21 cellular contexts compared by ENCODE assay signal in the genomic region with DNA sequence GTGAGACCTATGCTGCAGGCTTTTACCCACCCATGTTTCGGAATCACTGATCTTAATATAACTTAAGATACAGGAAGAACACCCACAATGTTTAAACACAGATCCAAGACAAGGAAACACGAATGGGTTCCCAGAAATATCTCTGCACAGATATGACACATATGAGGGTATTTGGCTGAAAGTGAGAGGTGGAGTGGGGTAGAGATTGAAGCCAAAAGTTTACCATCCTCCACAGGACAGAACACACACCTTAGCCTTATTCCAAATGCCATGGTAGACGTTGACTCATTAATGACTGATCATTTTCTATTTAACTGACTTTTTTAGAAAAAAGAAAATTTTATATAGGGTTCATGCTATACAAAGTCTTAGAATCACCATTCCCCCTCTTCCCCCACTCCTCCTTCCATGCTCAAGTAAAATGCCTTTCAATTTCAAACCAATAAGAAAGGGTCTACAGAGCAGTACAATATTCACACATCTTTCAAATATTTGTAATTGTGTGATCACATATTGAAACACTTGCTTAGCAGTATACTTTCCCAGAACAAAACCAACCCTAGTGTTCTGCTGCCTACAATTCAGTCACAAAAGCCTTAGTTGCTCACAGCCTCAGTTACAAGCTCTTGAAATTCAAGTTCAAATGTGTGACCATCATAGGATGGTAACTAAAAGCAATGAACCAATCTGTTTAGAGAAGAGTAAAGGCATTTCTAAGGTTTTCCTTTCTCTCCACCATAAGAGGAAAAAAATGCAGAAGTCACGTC. TPM values are rescaled to one million over a fixed set of nuclear protein-coding genes. Genes with fewer than 3 reads are reported as not detected.
DNase-seq lines count a peak whose midpoint lies in the region; ATAC-seq, FAIRE-seq and TF ChIP-seq lines count a peak whose summit lies in the region.
"Had no signal": no experiment of that assay in that cellular context is flagged by ENCODE, and none has a peak within 500 bp of the region (broad histone marks: within the 10 kb centered on the region; RNA-seq: fewer than 3 reads in every experiment).

No MANE protein-coding gene starts in this region.

- TF ChIP-seq POLR2A in GM18505 (IDR thresholded peaks at IDR 0.05; ENCODE audit: borderline replicate concordance, extremely low read depth, insufficient read depth, insufficient read length) (no peak), Peyer's patch (IDR thresholded peaks at IDR 0.05) (no peak)

- peak; percentile 64 for FAIRE-seq in D721Med (lab: Jason Lieb, UNC)
- FAIRE-seq: G401.6, HTR-8/SVneo had no signal

- H3K9me3 Mint-ChIP-seq in activated T-cell treated with anti-CD3 and anti-CD28 coated beads, Interleukin-2, amount 50 U/mL, for 72 hours = no peaks in the 10 kb centered on the region
- no peaks in the 10 kb centered on the region for H3K9me3 Mint-ChIP-seq in activated naive CD8-positive, alpha-beta T cell treated with anti-CD3 and anti-CD28 coated beads, Interleukin-2, amount 50 U/mL, for 24 hours
- no peaks in the 10 kb centered on the region for H3K9me3 Mint-ChIP-seq in stimulated activated effector memory CD8-positive, alpha-beta T cell treated with anti-CD3 and anti-CD28 coated beads, Interleukin-12 subunit alpha, Interleukin-12 subunit beta, amount 100 ng/mL, for 72 hours
- H3K9me3 Mint-ChIP-seq: IgD-negative memory B cell had no signal

- peaks cover 78% of the 10 kb centered on the region for H3K4me1 Mint-ChIP-seq in activated T-cell treated with anti-CD3 and anti-CD28 coated beads, Interleukin-2, amount 50 U/mL, for 72 hours (ENCODE audit: low read depth)
- peaks cover 71% of the 10 kb centered on the region for H3K4me1 Mint-ChIP-seq in activated naive CD8-positive, alpha-beta T cell treated with anti-CD3 and anti-CD28 coated beads, Interleukin-2, amount 50 U/mL, for 24 hours
- peaks cover 30% of the 10 kb centered on the region for H3K4me1 Mint-ChIP-seq in stimulated activated effector memory CD8-positive, alpha-beta T cell treated with anti-CD3 and anti-CD28 coated beads, Interleukin-12 subunit alpha, Interleukin-12 subunit beta, amount 100 ng/mL, for 72 hours

- no peaks in the 10 kb centered on the region for H3K36me3 ChIP-seq in Peyer's patch
- H3K36me3 ChIP-seq: BLaER1 treated with 17β-estradiol and CSF1 and Interleukin-3, amounts not matched to agents 10 nM and 100 nM; HAP-1; MG63; SJCRH30 had no signal

- H3K27me3 ChIP-seq in Peyer's patch = no peaks in the 10 kb centered on the region
- H3K27me3 ChIP-seq: BLaER1 treated with 17β-estradiol and CSF1 and Interleukin-3, amounts not matched to agents 10 nM and 100 nM; MG63; SJCRH30 had no signal

- peak overlapping the region in 1 of 2 donors; percentile 41 for H3K4me3 Mint-ChIP-seq in activated T-cell treated with anti-CD3 and anti-CD28 coated beads, Interleukin-2, amount 50 U/mL, for 72 hours
- H3K4me3 Mint-ChIP-seq in activated naive CD8-positive, alpha-beta T cell treated with anti-CD3 and anti-CD28 coated beads, Interleukin-2, amount 50 U/mL, for 24 hours = no peak overlapping the region
- H3K4me3 Mint-ChIP-seq in stimulated activated effector memory CD8-positive, alpha-beta T cell treated with anti-CD3 and anti-CD28 coated beads, Interleukin-12 subunit alpha, Interleukin-12 subunit beta, amount 100 ng/mL, for 72 hours = no peak overlapping the region

- TF ChIP-seq CTCF in D721Med (IDR thresholded peaks at IDR 0.05; ENCODE audit: insufficient read depth, missing control alignments) = no peak
- TF ChIP-seq CTCF in Peyer's patch (IDR thresholded peaks at IDR 0.05) = no peak

- H3K27ac Mint-ChIP-seq in activated T-cell treated with anti-CD3 and anti-CD28 coated beads, Interleukin-2, amount 50 U/mL, for 72 hours = no peak overlapping the region
- H3K27ac Mint-ChIP-seq in activated naive CD8-positive, alpha-beta T cell treated with anti-CD3 and anti-CD28 coated beads, Interleukin-2, amount 50 U/mL, for 24 hours = peak overlapping the region; percentile 50
- H3K27ac Mint-ChIP-seq in stimulated activated effector memory CD8-positive, alpha-beta T cell treated with anti-CD3 and anti-CD28 coated beads, Interleukin-12 subunit alpha, Interleukin-12 subunit beta, amount 100 ng/mL, for 72 hours = no peak overlapping the region
- H3K27ac Mint-ChIP-seq: IgD-negative memory B cell had no signal

- H3K36me3 Mint-ChIP-seq in activated T-cell treated with anti-CD3 and anti-CD28 coated beads, Interleukin-2, amount 50 U/mL, for 72 hours (ENCODE audit: insufficient read depth in 2 of 2) = no peaks in the 10 kb centered on the region
- H3K36me3 Mint-ChIP-seq in activated naive CD8-positive, alpha-beta T cell treated with anti-CD3 and anti-CD28 coated beads, Interleukin-2, amount 50 U/mL, for 24 hours (ENCODE audit: low read depth) = peaks cover 2% of the 10 kb centered on the region
- no peaks in the 10 kb centered on the region for H3K36me3 Mint-ChIP-seq in stimulated activated effector memory CD8-positive, alpha-beta T cell treated with anti-CD3 and anti-CD28 coated beads, Interleukin-12 subunit alpha, Interleukin-12 subunit beta, amount 100 ng/mL, for 72 hours

- no peaks in the 10 kb centered on the region for H3K27me3 Mint-ChIP-seq in activated T-cell treated with anti-CD3 and anti-CD28 coated beads, Interleukin-2, amount 50 U/mL, for 72 hours (ENCODE audit: low read depth)
- H3K27me3 Mint-ChIP-seq in activated naive CD8-positive, alpha-beta T cell treated with anti-CD3 and anti-CD28 coated beads, Interleukin-2, amount 50 U/mL, for 24 hours = no peaks in the 10 kb centered on the region
- H3K27me3 Mint-ChIP-seq: IgD-negative memory B cell had no signal

- no peak overlapping the region for H3K4me3 ChIP-seq in Peyer's patch
- H3K4me3 ChIP-seq: BLaER1 treated with 17β-estradiol and CSF1 and Interleukin-3, amounts not matched to agents 10 nM and 100 nM; HAP-1; MG63; PC-9; SJCRH30 had no signal

- no peak overlapping the region for H3K27ac ChIP-seq in Peyer's patch
- H3K27ac ChIP-seq: BLaER1 treated with 17β-estradiol and CSF1 and Interleukin-3, amounts not matched to agents 10 nM and 100 nM; PC-9; SJCRH30 had no signal

- H3K4me1 ChIP-seq in Peyer's patch = no peaks in the 10 kb centered on the region
- H3K4me1 ChIP-seq: HAP-1, SJCRH30 had no signal

- no peaks in the 10 kb centered on the region for H3K9me3 ChIP-seq in Peyer's patch
- H3K9me3 ChIP-seq: HAP-1, MG63, SJCRH30 had no signal

- DNase-seq in activated T-cell treated with anti-CD3 and anti-CD28 coated beads, Interleukin-2, amount 50 U/mL, for 72 hours = no peak
- DNase-seq in activated T-cell treated with anti-CD3 and anti-CD28 coated beads, Interleukin-2, amount 50 U/mL, for 1 hour = no peak
- DNase-seq in D721Med (ENCODE audit: insufficient read length, low spot score) (no peak), Peyer's patch (no peak)
- no peak for DNase-seq in activated naive CD8-positive, alpha-beta T cell treated with anti-CD3 and anti-CD28 coated beads, Interleukin-2, amount 50 U/mL, for 24 hours
- no peak for DNase-seq in stimulated activated effector memory CD8-positive, alpha-beta T cell treated with anti-CD3 and anti-CD28 coated beads, Interleukin-12 subunit alpha, Interleukin-12 subunit beta, amount 100 ng/mL, for 72 hours (ENCODE audit: low spot score in 2 of 2)
- DNase-seq: DMS 273 treated with DMSO at 0.1 percent for 48 hours, Karpas-422, MG63, NCI-H1048, NCI-H1436, NCI-H1930, NCI-H526, PC-9, SJCRH30 had no signal

- ATAC-seq in activated T-cell treated with anti-CD3 and anti-CD28 coated beads, Interleukin-2, amount 50 U/mL, for 72 hours (replicated peaks in 1 of 2) = peak; percentile 82 to 86
- peak; percentile 81 for ATAC-seq in activated naive CD8-positive, alpha-beta T cell treated with anti-CD3 and anti-CD28 coated beads, Interleukin-2, amount 50 U/mL, for 24 hours
- ATAC-seq in stimulated activated effector memory CD8-positive, alpha-beta T cell treated with anti-CD3 and anti-CD28 coated beads, Interleukin-12 subunit alpha, Interleukin-12 subunit beta, amount 100 ng/mL, for 72 hours = peak; percentile 82
- no peak for ATAC-seq in GM18505 (IDR thresholded peaks at IDR 0.05; ENCODE audit: unreplicated experiment)

RNA-seq across cellular contexts. Expression of a gene that starts 11.8 kb away (rescaled TPM):
- 10 to 100 TPM; 51.6 to 71.5 TPM for total RNA-seq in activated T-cell treated with anti-CD3 and anti-CD28 coated beads, Interleukin-2, amount 50 U/mL, for 72 hours
- 100 to 1,000 TPM in 1 of 4 donors, 10 to 100 TPM in 3; 52.5 to 166 (median 54.2) TPM for total RNA-seq in Peyer's patch
